In the genomic region with DNA sequence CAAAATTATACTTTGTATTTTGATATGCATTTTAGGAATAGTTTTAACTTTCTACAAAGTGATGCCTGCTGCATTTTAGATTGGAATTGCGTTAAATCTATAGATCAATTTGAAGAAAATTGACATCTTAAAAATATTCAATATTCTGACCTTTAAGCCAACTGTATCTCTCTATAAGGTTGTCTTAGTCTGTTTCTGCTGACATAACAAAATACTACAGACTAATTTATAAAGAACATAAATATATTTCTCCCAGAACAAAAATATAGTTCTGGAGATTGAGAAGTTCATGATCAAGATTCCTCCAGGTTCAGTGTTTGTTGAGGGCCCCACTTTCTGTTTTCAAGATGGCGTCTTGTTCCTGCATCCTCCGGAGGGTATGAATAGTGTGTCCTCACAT, we compare ENCODE assay signal across 27 cellular contexts.
"Had no signal": no experiment of that assay in that cellular context is flagged by ENCODE, and none has a peak within 500 bp of the region (broad histone marks: within the 10 kb centered on the region; RNA-seq: fewer than 3 reads in every experiment).

No MANE protein-coding gene starts in this region.

- H2AFZ ChIP-seq: neural progenitor cell, parathyroid adenoma had no signal

- H3K79me2 ChIP-seq: parathyroid adenoma had no signal

- H3K36me3 ChIP-seq: neural progenitor cell, ovary, spleen, stomach, thoracic aorta, thyroid gland, tibial nerve, upper lobe of left lung, vagina had no signal

- H3K27me3 ChIP-seq: neural progenitor cell, ovary, spleen, stomach, thyroid gland, tibial nerve, upper lobe of left lung, vagina had no signal

- H3K4me3 ChIP-seq: neural progenitor cell, ovary, psoas muscle, skin epidermis, smooth muscle cell, spleen, stomach, thoracic aorta, thyroid gland, tibial nerve, upper lobe of left lung, vagina had no signal

- ATAC-seq: natural killer cell; psoas muscle; right cardiac atrium; sciatic nerve; stimulated activated effector memory CD8-positive, alpha-beta T cell treated with anti-CD3 and anti-CD28 coated beads, Interleukin-12 subunit alpha, Interleukin-12 subunit beta, amount 100 ng/mL, for 72 hours; stimulated activated naive B cell treated with anti-CD40 and anti-IgM and Interleukin-4, amounts not matched to agents 10 μg/mL and 1 μg/mL and 100 μg/mL, for 72 hours had no signal

- H3K4me2 ChIP-seq: neural progenitor cell, smooth muscle cell had no signal

- H3K9me3 ChIP-seq: ovary, psoas muscle, spleen, stomach, thoracic aorta, thyroid gland, tibial nerve, upper lobe of left lung, vagina had no signal

- H3K9ac ChIP-seq: neural progenitor cell, parathyroid adenoma had no signal

- DNase-seq: natural killer cell; occipital lobe; ovary; posterior cingulate gyrus; psoas muscle; right cardiac atrium; spleen; stimulated activated CD4-positive, alpha-beta T cell treated with anti-CD3 and anti-CD28 coated beads, Interleukin-15, amount 100 ng/mL, for 24 hours; stimulated activated CD4-positive, alpha-beta T cell treated with anti-CD3 and anti-CD28 coated beads, Interleukin-2, amount 100 ng/mL, for 24 hours; stimulated activated CD4-positive, alpha-beta T cell treated with anti-CD3 and anti-CD28 coated beads, Interleukin-2, amount 100 ng/mL, for 48 hours; stimulated activated CD4-positive, alpha-beta T cell treated with anti-CD3 and anti-CD28 coated beads, Interleukin-4, amount 100 ng/mL, for 24 hours; stimulated activated naive B cell treated with anti-CD40 and anti-IgM and Interleukin-4, amounts not matched to agents 10 μg/mL and 1 μg/mL and 100 μg/mL, for 72 hours; stimulated activated naive CD4-positive, alpha-beta T cell treated with Interleukin-2 at 50 U/mL for 16 hours; stomach; thyroid gland; trophoblast cell; upper lobe of left lung had no signal

- H3K27ac ChIP-seq: neural progenitor cell, ovary, parathyroid adenoma, psoas muscle, skin epidermis, spleen, stomach, thoracic aorta, thyroid gland, tibial nerve, upper lobe of left lung, vagina had no signal

- H3K4me1 ChIP-seq: neural progenitor cell, parathyroid adenoma, psoas muscle, spleen, stomach, thyroid gland, tibial nerve, upper lobe of left lung, vagina had no signal

- FAIRE-seq: urothelium cell line had no signal
